20 cellular contexts compared by ENCODE assay signal in the genomic region with DNA sequence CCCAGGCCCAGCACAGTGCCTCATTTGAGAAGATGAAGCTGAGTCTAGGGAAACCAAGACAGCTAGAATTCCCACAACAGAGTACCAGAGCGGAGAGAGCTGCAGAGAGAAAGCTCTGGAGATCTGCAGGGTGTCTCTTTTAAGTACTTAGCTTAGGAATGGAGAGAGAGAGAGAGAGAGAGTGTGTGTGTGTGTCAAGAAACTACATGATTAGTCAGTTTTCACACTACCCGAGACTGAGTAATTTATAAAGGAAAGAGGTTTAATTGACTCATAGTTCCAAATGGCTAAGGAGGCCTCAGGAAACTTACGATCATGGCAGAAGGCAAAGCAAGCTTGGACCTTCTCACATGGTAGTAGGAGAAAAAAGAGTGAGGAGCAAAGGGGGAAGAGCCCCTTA.
DNase-seq lines count a peak whose midpoint lies in the region; ATAC-seq and TF ChIP-seq lines count a peak whose summit lies in the region.
"Had no signal": no experiment of that assay in that cellular context is flagged by ENCODE, and none has a peak within 500 bp of the region (broad histone marks: within the 10 kb centered on the region; RNA-seq: fewer than 3 reads in every experiment).

No MANE protein-coding gene starts in this region.

- peak; percentile 65 to 76 for ATAC-seq in activated CD4-positive, CD25-positive, alpha-beta regulatory T cell treated with anti-CD3 and anti-CD28 coated beads, Interleukin-2, amount 50 U/mL, for 24 hours
- ATAC-seq in activated naive CD8-positive, alpha-beta T cell treated with anti-CD3 and anti-CD28 coated beads, Interleukin-2, amount 50 U/mL, for 24 hours: peak; percentile 89
- ATAC-seq in GM21526 (IDR thresholded peaks at IDR 0.05; ENCODE audit: low FRiP score, unreplicated experiment) (no peak), GM18867 (IDR thresholded peaks at IDR 0.05; ENCODE audit: unreplicated experiment) (no peak)

- H3K27me3 Mint-ChIP-seq in activated naive CD8-positive, alpha-beta T cell treated with anti-CD3 and anti-CD28 coated beads, Interleukin-2, amount 50 U/mL, for 24 hours: no peaks in the 10 kb centered on the region
- H3K27me3 Mint-ChIP-seq in activated naive CD8-positive, alpha-beta T cell treated with anti-CD3 and anti-CD28 coated beads for 36 hours: no peaks in the 10 kb centered on the region
- H3K27me3 Mint-ChIP-seq: B cell, IgD-negative memory B cell had no signal

- H3K36me3 Mint-ChIP-seq in activated naive CD8-positive, alpha-beta T cell treated with anti-CD3 and anti-CD28 coated beads, Interleukin-2, amount 50 U/mL, for 24 hours (ENCODE audit: low read depth): peaks cover 42% of the 10 kb centered on the region
- peaks cover 37% of the 10 kb centered on the region for H3K36me3 Mint-ChIP-seq in activated naive CD8-positive, alpha-beta T cell treated with anti-CD3 and anti-CD28 coated beads for 36 hours

- no peak overlapping the region for H3K27ac Mint-ChIP-seq in activated naive CD8-positive, alpha-beta T cell treated with anti-CD3 and anti-CD28 coated beads, Interleukin-2, amount 50 U/mL, for 24 hours
- H3K27ac Mint-ChIP-seq in activated naive CD8-positive, alpha-beta T cell treated with anti-CD3 and anti-CD28 coated beads for 36 hours: no peak overlapping the region
- H3K27ac Mint-ChIP-seq: B cell, IgD-negative memory B cell had no signal

- H3K4me1 Mint-ChIP-seq in activated naive CD8-positive, alpha-beta T cell treated with anti-CD3 and anti-CD28 coated beads, Interleukin-2, amount 50 U/mL, for 24 hours: peaks cover 5% of the 10 kb centered on the region
- no peaks in the 10 kb centered on the region for H3K4me1 Mint-ChIP-seq in activated naive CD8-positive, alpha-beta T cell treated with anti-CD3 and anti-CD28 coated beads for 36 hours
- H3K4me1 Mint-ChIP-seq: B cell had no signal

- no peak for DNase-seq in activated CD4-positive, CD25-positive, alpha-beta regulatory T cell (lab: John Stamatoyannopoulos, UW)
- no peak for DNase-seq in activated naive CD8-positive, alpha-beta T cell treated with anti-CD3 and anti-CD28 coated beads, Interleukin-2, amount 50 U/mL, for 24 hours
- DNase-seq in activated naive CD8-positive, alpha-beta T cell treated with anti-CD3 and anti-CD28 coated beads for 36 hours: no peak
- DNase-seq in fibroblast of mammary gland (ENCODE audit: low read depth): peak; percentile 13
- no peak for DNase-seq in activated gamma-delta T cell treated with Interleukin-2 at 50 U/mL for 16 hours
- DNase-seq: 8988T, DMS79 treated with DMSO at 0.1 percent for 48 hours, GM23248, Karpas-422, NCI-H1417 treated with DMSO at 0.1 percent for 48 hours, NCI-H187 treated with DMSO at 0.1 percent for 48 hours, NCI-H226, NCI-H524, PC-9 had no signal

- no peak overlapping the region for H3K4me3 Mint-ChIP-seq in activated naive CD8-positive, alpha-beta T cell treated with anti-CD3 and anti-CD28 coated beads, Interleukin-2, amount 50 U/mL, for 24 hours
- no peak overlapping the region for H3K4me3 Mint-ChIP-seq in activated naive CD8-positive, alpha-beta T cell treated with anti-CD3 and anti-CD28 coated beads for 36 hours
- H3K4me3 Mint-ChIP-seq: B cell, IgD-negative memory B cell had no signal

- H3K4me3 ChIP-seq in fibroblast of mammary gland (ENCODE audit: control insufficient read depth, low read depth, low read length): no peak overlapping the region
- H3K4me3 ChIP-seq: GM23248, HAP-1, PC-9 had no signal

- H3K9me3 Mint-ChIP-seq in activated naive CD8-positive, alpha-beta T cell treated with anti-CD3 and anti-CD28 coated beads, Interleukin-2, amount 50 U/mL, for 24 hours: peaks cover 10% of the 10 kb centered on the region
- H3K9me3 Mint-ChIP-seq in activated naive CD8-positive, alpha-beta T cell treated with anti-CD3 and anti-CD28 coated beads for 36 hours: peaks cover 12% of the 10 kb centered on the region

- no peak for TF ChIP-seq CTCF in fibroblast of mammary gland (conservative IDR thresholded peaks at IDR 0.05; ENCODE audit: control insufficient read depth, insufficient read depth, low read depth, low read length)

Comparison
In these comparisons a context has a peak if more than half of its experiments do, and no peak if none do; other contexts are left out.
1. ATAC-seq: peak in activated CD4-positive, CD25-positive, alpha-beta regulatory T cell treated with anti-CD3 and anti-CD28 coated beads, Interleukin-2, amount 50 U/mL, for 24 hours (2 of 2) and activated naive CD8-positive, alpha-beta T cell treated with anti-CD3 and anti-CD28 coated beads, Interleukin-2, amount 50 U/mL, for 24 hours (single experiment); none in GM21526 (single experiment) and GM18867 (single experiment).